Comparison of ENCODE assay signal across 12 cellular contexts in the genomic region with DNA sequence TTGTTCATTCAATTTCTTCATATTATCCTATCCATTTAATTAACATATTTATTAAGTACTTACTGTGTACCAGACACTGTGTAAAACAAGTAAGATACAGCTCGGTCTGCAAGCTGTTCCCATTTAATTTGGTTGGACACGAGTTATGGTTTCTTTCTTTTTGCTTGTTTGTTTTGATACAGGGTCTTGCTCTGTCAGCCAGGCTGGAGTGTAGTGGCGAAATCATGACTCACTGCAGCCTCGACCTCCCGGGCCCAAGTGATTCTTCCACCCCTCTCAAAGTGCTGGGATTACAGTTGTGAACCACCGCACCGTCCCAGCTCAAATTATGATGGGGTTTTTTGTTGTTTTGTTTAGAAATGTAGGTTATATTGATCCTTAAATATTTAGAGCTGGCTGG. TPM values are rescaled to one million over a fixed set of nuclear protein-coding genes. Genes with fewer than 3 reads are reported as not detected.
DNase-seq lines count a peak whose midpoint lies in the region; ATAC-seq and TF ChIP-seq lines count a peak whose summit lies in the region.
"Had no signal": no experiment of that assay in that cellular context is flagged by ENCODE, and none has a peak within 500 bp of the region (broad histone marks: within the 10 kb centered on the region; RNA-seq: fewer than 3 reads in every experiment).

No MANE protein-coding gene starts in this region.

- H3K36me3 ChIP-seq in mesenchymal stem cell (ENCODE audit: control insufficient read depth in 1 of 2, insufficient read depth in 2 of 2, low read depth in 1 of 2, low read length in 2 of 2), result peaks cover 2 to 40% of the 10 kb centered on the region in 2 experiments

- no peaks in the 10 kb centered on the region for H3K9me3 ChIP-seq in mesenchymal stem cell (ENCODE audit: control insufficient read depth, low read length)
- H3K9me3 ChIP-seq: mucosa of descending colon had no signal

- no peak for ATAC-seq in HG03439 (IDR thresholded peaks at IDR 0.05; ENCODE audit: unreplicated experiment)
- ATAC-seq: mucosa of descending colon, PC-3 had no signal

- no peaks in the 10 kb centered on the region for H3K4me1 Mint-ChIP-seq in mesothelial cell of epicardium

- H4K8ac ChIP-seq in mesenchymal stem cell (ENCODE audit: low read length), result no peak overlapping the region

- H2BK120ac ChIP-seq in mesenchymal stem cell (ENCODE audit: low read depth, low read length), result no peak overlapping the region

- no peak overlapping the region for H2AFZ ChIP-seq in mesenchymal stem cell (ENCODE audit: low read depth, low read length)

- peaks cover 24% of the 10 kb centered on the region for H3K79me1 ChIP-seq in mesenchymal stem cell (replicated peaks; ENCODE audit: low read length, poor library complexity, severe bottlenecking)

- no peak overlapping the region for H3K4ac ChIP-seq in mesenchymal stem cell (ENCODE audit: low read depth in 1 of 2, low read length in 2 of 2)

- TF ChIP-seq CTCF in coronary artery (IDR thresholded peaks at IDR 0.05) (no peak), mesothelial cell of epicardium (IDR thresholded peaks at IDR 0.05; ENCODE audit: unreplicated experiment) (no peak)

- peak overlapping the region; percentile 85 for H3K9ac ChIP-seq in mesenchymal stem cell (ENCODE audit: low read length)

- no peak overlapping the region for H2BK15ac ChIP-seq in mesenchymal stem cell (ENCODE audit: low read depth, poor library complexity, severe bottlenecking)

- WGBS in mesenchymal stem cell, result 2% methylated on average over 4 of the region's 7 CpGs

- H3K27ac ChIP-seq in coronary artery (peak overlapping the region; percentile 27 to 35), mesenchymal stem cell (ENCODE audit: low read length, poor library complexity, severe bottlenecking) (peak overlapping the region; percentile 38)

- peaks cover 1% of the 10 kb centered on the region for H3K4me1 ChIP-seq in mesenchymal stem cell (ENCODE audit: control insufficient read depth, insufficient read depth, low read depth, low read length)

- H3K18ac ChIP-seq in mesenchymal stem cell (ENCODE audit: low read depth in 1 of 2, low read length in 2 of 2), result no peak overlapping the region

- H4K91ac ChIP-seq in mesenchymal stem cell (ENCODE audit: low read length), result no peak overlapping the region

- no peak overlapping the region for H3K14ac ChIP-seq in mesenchymal stem cell (ENCODE audit: low read length in 2 of 2)

- peak overlapping the region; percentile 10 for H3K4me3 ChIP-seq in coronary artery
- peak overlapping the region in 1 of 2 experiments; percentile 66 for H3K4me3 ChIP-seq in mesenchymal stem cell (ENCODE audit: insufficient read depth in 1 of 2, low read depth in 1 of 2, low read length in 2 of 2)
- H3K4me3 ChIP-seq: mucosa of descending colon had no signal

- DNase-seq in A172 (ENCODE audit: low spot score), result peak; percentile 51
- peak; percentile 71 for DNase-seq in M059J (ENCODE audit: low read depth)
- no peak for DNase-seq in coronary artery (ENCODE audit: low spot score)
- peak; percentile 70 for DNase-seq in mesenchymal stem cell
- DNase-seq in mesothelial cell of epicardium (ENCODE audit: low spot score in 2 of 2, unreplicated experiment in 2 of 2), result no peak
- DNase-seq in COLO829 (ENCODE audit: low spot score), result no peak
- DNase-seq in NAMALWA (ENCODE audit: low spot score), result no peak
- DNase-seq: activated gamma-delta T cell treated with Interleukin-2 at 50 U/mL for 16 hours, MM.1S, mucosa of descending colon, PC-3 had no signal

- no peak overlapping the region for H3K4me3 Mint-ChIP-seq in mesothelial cell of epicardium

- H3K4me2 ChIP-seq in mesenchymal stem cell (ENCODE audit: low read length, poor library complexity, severe bottlenecking), result no peak overlapping the region

- peaks cover 5% of the 10 kb centered on the region for H3K9me3 Mint-ChIP-seq in mesothelial cell of epicardium

- peaks cover 16% of the 10 kb centered on the region for H3K36me3 Mint-ChIP-seq in mesothelial cell of epicardium

- no peaks in the 10 kb centered on the region for H3K27me3 ChIP-seq in mesenchymal stem cell (ENCODE audit: control insufficient read depth in 1 of 2, insufficient read depth in 1 of 2, low read length in 2 of 2)

- no peak overlapping the region for H2BK12ac ChIP-seq in mesenchymal stem cell (ENCODE audit: low read length in 2 of 2)

- H3K27ac Mint-ChIP-seq in mesothelial cell of epicardium, result no peak overlapping the region

- no peak overlapping the region for H2BK5ac ChIP-seq in mesenchymal stem cell (ENCODE audit: low read depth, low read length, poor library complexity, severe bottlenecking)

- no peak overlapping the region for H3K23ac ChIP-seq in mesenchymal stem cell (ENCODE audit: low read length in 2 of 2)

- no peak overlapping the region for H2AK5ac ChIP-seq in mesenchymal stem cell (ENCODE audit: low read length, severe bottlenecking)

- H3K27me3 Mint-ChIP-seq in mesothelial cell of epicardium (ENCODE audit: low read depth), result peaks cover 3% of the 10 kb centered on the region

RNA-seq across cellular contexts. Expression of gene CYBRD1, which starts 9.0 kb away (rescaled TPM):
- total RNA-seq in A172 (2014; rRNA removed; shearing (Covaris generic)), result 159 and 186 TPM in 2 replicates
- 43.7 and 54.7 TPM in 2 replicates for total RNA-seq in M059J (2014; rRNA removed; shearing (Covaris generic))
- polyA plus RNA-seq in mesenchymal stem cell (2013, experiment 1 of 2), result 70.7 TPM
- polyA plus RNA-seq in mesenchymal stem cell (2013, experiment 2 of 2), result 74.4 TPM
- total RNA-seq in mesothelial cell of epicardium, result 44.6 to 47.7 TPM (median 46.7 TPM) in 3 replicates

Comparison
In these comparisons a context has a peak if more than half of its experiments do, and no peak if none do; other contexts are left out.
1. DNase-seq: peak in A172 (single experiment), M059J (single experiment) and mesenchymal stem cell (single experiment); none in coronary artery (single experiment), mesothelial cell of epicardium (0 of 2), COLO829 (single experiment) and NAMALWA (single experiment).